In genomic region chr18:49612515-49613033, GRCh38 we compare ENCODE assay signal across 12 cellular contexts. TPM values are rescaled to one million over a fixed set of nuclear protein-coding genes. Genes with fewer than 3 reads are reported as not detected.
DNase-seq lines count a peak whose midpoint lies in the region; ATAC-seq and TF ChIP-seq lines count a peak whose summit lies in the region.
"Had no signal": no experiment of that assay in that cellular context is flagged by ENCODE, and none has a peak within 500 bp of the region (broad histone marks: within the 10 kb centered on the region; RNA-seq: fewer than 3 reads in every experiment).

No MANE protein-coding gene starts in this region.

- H3K4me3 ChIP-seq in dorsolateral prefrontal cortex, result peak overlapping the region in 1 of 59 donors; percentile 33
- H3K4me3 ChIP-seq: coronary artery had no signal

- intact Hi-C loops in dorsolateral prefrontal cortex (cut with DNase I), result no loop called here

- ATAC-seq in GM18867 (IDR thresholded peaks at IDR 0.05; ENCODE audit: unreplicated experiment) (peak; percentile 87), GM21737 (IDR thresholded peaks at IDR 0.05; ENCODE audit: unreplicated experiment) (peak; percentile 61), HG03442 (IDR thresholded peaks at IDR 0.05; ENCODE audit: unreplicated experiment) (peak; percentile 90), HG03280 (IDR thresholded peaks at IDR 0.05; ENCODE audit: unreplicated experiment) (no peak)

- H3K27me3 ChIP-seq in dorsolateral prefrontal cortex, result peaks cover 0 to 6% (median 0%) of the 10 kb centered on the region in 45 donors

- H3K27ac ChIP-seq in dorsolateral prefrontal cortex, result no peak overlapping the region
- H3K27ac ChIP-seq: coronary artery, parathyroid adenoma had no signal

- DNase-seq in iPS-NIHi7 (ENCODE audit: extremely low spot score) (peak; percentile 48), T-helper 2 cell (no peak), SKM-1 treated with dmso at 0.1 percent for 144 hours (lab: John Stamatoyannopoulos, UW; ENCODE audit: unreplicated experiment) (no peak), dorsolateral prefrontal cortex (no peak)
- DNase-seq: NCI-H2029 treated with DMSO at 0.1 percent for 48 hours had no signal

- no peak for TF ChIP-seq CTCF in dorsolateral prefrontal cortex (IDR thresholded peaks at IDR 0.05 in 54 of 56, conservative IDR thresholded peaks at IDR 0.05 in 2 of 56; ENCODE audit: low read depth in 1 of 56, partially characterized antibody in 56 of 56)

RNA-seq across cellular contexts. Expression of gene LIPG, which starts 50.7 kb away (rescaled TPM):
- total RNA-seq in dorsolateral prefrontal cortex, result 1 to 10 TPM in 85 of 120 experiments, under 1 TPM in 35; 0.18 to 8.5 (median 1.8) TPM
- total RNA-seq: T-helper 1 cell treated with Interleukin-12 subunit alpha and Interleukin-12 subunit beta and Interleukin-4 antibody, amounts not matched to agents 30 ng/mL and 1 ng/mL, for 36 hours had no signal
